In genomic region chr14:21093769-21094681, GRCh38 we compare ENCODE assay signal across 7 cellular contexts. TPM values are rescaled to one million over a fixed set of nuclear protein-coding genes. Genes with fewer than 3 reads are reported as not detected.
DNase-seq lines count a peak whose midpoint lies in the region; ATAC-seq, FAIRE-seq and TF ChIP-seq lines count a peak whose summit lies in the region.
"Had no signal": no experiment of that assay in that cellular context is flagged by ENCODE, and none has a peak within 500 bp of the region (broad histone marks: within the 10 kb centered on the region; RNA-seq: fewer than 3 reads in every experiment).

No MANE protein-coding gene starts in this region.

- CTCF ChIA-PET in activated CD8-positive, alpha-beta memory T cell treated with anti-CD3 and anti-CD28 coated beads, Interleukin-2, amount 10 ng/mL, durations not matched to agents 7 days and 5 days (lab: Charles Lee), result interaction anchor here (1.3 to 11.6 kb wide), 9 partner anchors 11 to 123 kb away, joined by 5 to 339 read pairs (median 13); partner anchors contain the start of genes ARHGEF40 and TMEM253
- CTCF ChIA-PET in H1 (lab: Charles Lee; ENCODE audit: partially characterized antibody), result interaction anchor here (0.8 to 7.8 kb wide), 22 partner anchors 12 to 403 kb away, joined by 3 to 239 read pairs (median 8); partner anchors contain the start of genes ARHGEF40 and TMEM253

- no peak overlapping the region for H4K8ac ChIP-seq in H1 (ENCODE audit: extremely low read depth, insufficient read depth, low read length)

- peak overlapping the region; percentile 63; the same call in 1 of the 2 replicates for H2BK12ac ChIP-seq in H1 (ENCODE audit: low read depth, low read length)

- 0 out of 2 replicates have a peak overlapping the region, but pooled peaks have one; percentile 92 for H2AK5ac ChIP-seq in H1 (ENCODE audit: low read depth, low read length)

- H3K36me3 ChIP-seq in H1 (ENCODE audit: control insufficient read depth in 2 of 4, insufficient read depth in 4 of 4, low read length in 3 of 4) (peaks cover 11 to 35% (median 28%) of the 10 kb centered on the region in 4 experiments), thyroid gland (peaks cover 3 to 15% of the 10 kb centered on the region in 2 donors)

- no peak for ATAC-seq in activated CD8-positive, alpha-beta memory T cell treated with anti-CD3 and anti-CD28 coated beads, Interleukin-2, amount 10 ng/mL, durations not matched to agents 7 days and 5 days
- no peak for ATAC-seq in stimulated activated effector memory CD8-positive, alpha-beta T cell treated with anti-CD3 and anti-CD28 coated beads, Interleukin-12 subunit alpha, Interleukin-12 subunit beta, amount 100 ng/mL, for 72 hours

- WGBS in H1 (ENCODE audit: extremely low coverage in 1 of 2, insufficient coverage in 1 of 2, insufficient read length in 1 of 2, insufficient replicate concordance in 2 of 2, low coverage in 1 of 2, low lambda C conversion rate in 2 of 2, missing lambda C conversion rate in 1 of 2), 2 experiments, result 11% methylated on average over 6 of the region's 7 CpGs; no CpG with 5 or more reads in 1 of the 2 experiments
- 38% methylated on average over 7 of the region's 7 CpGs for WGBS in thyroid gland, 2 donors

- no peak; a peak in 1 of 4 replicates for TF ChIP-seq RAD21 in H1 (IDR thresholded peaks at IDR 0.05 in 1 of 2, conservative IDR thresholded peaks at IDR 0.05 in 1 of 2; ENCODE audit: low read depth in 2 of 2, low read length in 2 of 2)

- H3K27ac ChIP-seq in H1 (ENCODE audit: low read depth, low read length), result peak overlapping the region; percentile 83
- peak overlapping the region; percentile 25 to 44 (median 38) for H3K27ac ChIP-seq in thyroid gland

- peaks cover 12% of the 10 kb centered on the region for H3K4me1 Mint-ChIP-seq in activated CD8-positive, alpha-beta memory T cell treated with anti-CD3 and anti-CD28 coated beads, Interleukin-2, amount 10 ng/mL, durations not matched to agents 7 days and 5 days
- peaks cover 10% of the 10 kb centered on the region for H3K4me1 Mint-ChIP-seq in activated T-helper 2 cell treated with anti-CD3 and anti-CD28 coated beads, Interferon-gamma antibody, Interleukin-2, Interleukin-4, amounts not matched to agents 10 μg/mL and 5 μg/mL and 100 μg/mL, durations not matched to agents 14 hours and 24 hours and 36 hours (ENCODE audit: low read depth)
- peaks cover 23% of the 10 kb centered on the region for H3K4me1 Mint-ChIP-seq in stimulated activated effector memory CD8-positive, alpha-beta T cell treated with anti-CD3 and anti-CD28 coated beads, Interleukin-12 subunit alpha, Interleukin-12 subunit beta, amount 100 ng/mL, for 72 hours

- H3K4me3 Mint-ChIP-seq in activated CD8-positive, alpha-beta memory T cell treated with anti-CD3 and anti-CD28 coated beads, Interleukin-2, amount 10 ng/mL, durations not matched to agents 7 days and 5 days, result no peak overlapping the region
- H3K4me3 Mint-ChIP-seq in activated T-helper 2 cell treated with anti-CD3 and anti-CD28 coated beads, Interferon-gamma antibody, Interleukin-2, Interleukin-4, amounts not matched to agents 10 μg/mL and 5 μg/mL and 100 μg/mL, durations not matched to agents 14 hours and 24 hours and 36 hours (ENCODE audit: low read depth), result no peak overlapping the region
- H3K4me3 Mint-ChIP-seq in stimulated activated effector memory CD8-positive, alpha-beta T cell treated with anti-CD3 and anti-CD28 coated beads, Interleukin-12 subunit alpha, Interleukin-12 subunit beta, amount 100 ng/mL, for 72 hours, result no peak overlapping the region

- H2BK120ac ChIP-seq in H1 (replicated peaks; ENCODE audit: low read depth, low read length), result no peak overlapping the region

- H2BK5ac ChIP-seq in H1 (ENCODE audit: low read depth, low read length), result peak overlapping the region; percentile 83; the same call in 1 of the 2 replicates

- H3K23me2 ChIP-seq in H1 (ENCODE audit: low read depth, low read length), result peaks cover 12% of the 10 kb centered on the region

- H4K20me1 ChIP-seq in H1 (replicated peaks in 1 of 2; ENCODE audit: control insufficient read depth in 1 of 2, insufficient read depth in 2 of 2, low read length in 2 of 2), result peaks cover 8 to 11% of the 10 kb centered on the region in 2 experiments

- H3K14ac ChIP-seq in H1 (ENCODE audit: insufficient read length), result no peak overlapping the region

- peak overlapping the region; percentile 5 for H3K56ac ChIP-seq in H1 (replicated peaks; ENCODE audit: insufficient read length, low read depth, low read length)

- peak overlapping the region; percentile 76 for H3K18ac ChIP-seq in H1 (ENCODE audit: extremely low read depth, low read length)

- H3K36me3 Mint-ChIP-seq in activated CD8-positive, alpha-beta memory T cell treated with anti-CD3 and anti-CD28 coated beads, Interleukin-2, amount 10 ng/mL, durations not matched to agents 7 days and 5 days, result peaks cover 2% of the 10 kb centered on the region
- peaks cover 8% of the 10 kb centered on the region for H3K36me3 Mint-ChIP-seq in activated T-helper 2 cell treated with anti-CD3 and anti-CD28 coated beads, Interferon-gamma antibody, Interleukin-2, Interleukin-4, amounts not matched to agents 10 μg/mL and 5 μg/mL and 100 μg/mL, durations not matched to agents 14 hours and 24 hours and 36 hours (ENCODE audit: low read depth)
- peaks cover 7% of the 10 kb centered on the region for H3K36me3 Mint-ChIP-seq in stimulated activated effector memory CD8-positive, alpha-beta T cell treated with anti-CD3 and anti-CD28 coated beads, Interleukin-12 subunit alpha, Interleukin-12 subunit beta, amount 100 ng/mL, for 72 hours

- H3K27ac Mint-ChIP-seq in activated CD8-positive, alpha-beta memory T cell treated with anti-CD3 and anti-CD28 coated beads, Interleukin-2, amount 10 ng/mL, durations not matched to agents 7 days and 5 days, result no peak overlapping the region
- H3K27ac Mint-ChIP-seq in activated T-helper 2 cell treated with anti-CD3 and anti-CD28 coated beads, Interferon-gamma antibody, Interleukin-2, Interleukin-4, amounts not matched to agents 10 μg/mL and 5 μg/mL and 100 μg/mL, durations not matched to agents 14 hours and 24 hours and 36 hours, result no peak overlapping the region
- H3K27ac Mint-ChIP-seq in stimulated activated effector memory CD8-positive, alpha-beta T cell treated with anti-CD3 and anti-CD28 coated beads, Interleukin-12 subunit alpha, Interleukin-12 subunit beta, amount 100 ng/mL, for 72 hours, result no peak overlapping the region

- peak; percentile 63 for FAIRE-seq in H1 (lab: Jason Lieb, UNC)

- peak overlapping the region; percentile 92; the same call in 1 of the 2 replicates for H2BK15ac ChIP-seq in H1 (ENCODE audit: low read length)

- POLR2A ChIA-PET in H1 (lab: Charles Lee; ENCODE audit: partially characterized antibody), result interaction anchor here (0.7 to 7.8 kb wide), 12 partner anchors 8 to 172 kb away, joined by 3 to 148 read pairs (median 5); partner anchors contain the start of genes ARHGEF40, RNASE8 and TMEM253

- no peaks in the 10 kb centered on the region for H3K9me3 ChIP-seq in H1 (ENCODE audit: insufficient read depth in 2 of 2, low read depth in 1 of 2, low read length in 1 of 2)
- no peaks in the 10 kb centered on the region for H3K9me3 ChIP-seq in thyroid gland

- TF ChIP-seq POLR2A in H1 (IDR thresholded peaks at IDR 0.05; ENCODE audit: control extremely low read depth in 1 of 2, low read depth in 2 of 2, low read length in 2 of 2), result 0 out of 3 replicates have a peak, but pooled peaks of 1 of the 2 experiments have one; percentile 48
- TF ChIP-seq POLR2A in thyroid gland (IDR thresholded peaks at IDR 0.05), result peak in 1 of 2 donors; percentile 19

- H3K4me1 ChIP-seq in H1 (replicated peaks in 1 of 4; ENCODE audit: control insufficient read depth in 3 of 4, insufficient read depth in 4 of 4, low read length in 3 of 4) (peaks cover 16 to 35% (median 24%) of the 10 kb centered on the region in 4 experiments), thyroid gland (peaks cover 41 to 59% of the 10 kb centered on the region in 2 donors)

- H3K27me3 ChIP-seq in H1 (replicated peaks in 1 of 4; ENCODE audit: control insufficient read depth in 3 of 4, extremely low read depth in 1 of 4, insufficient read depth in 3 of 4, low read length in 3 of 4) (no peaks in the 10 kb centered on the region), thyroid gland (no peaks in the 10 kb centered on the region)

- peaks cover 4 to 36% of the 10 kb centered on the region in 2 experiments for H3K79me2 ChIP-seq in H1 (ENCODE audit: control insufficient read depth in 1 of 2, insufficient read depth in 2 of 2, low read length in 2 of 2)

- H3K9me3 Mint-ChIP-seq in activated CD8-positive, alpha-beta memory T cell treated with anti-CD3 and anti-CD28 coated beads, Interleukin-2, amount 10 ng/mL, durations not matched to agents 7 days and 5 days (ENCODE audit: low read depth), result no peaks in the 10 kb centered on the region
- no peaks in the 10 kb centered on the region for H3K9me3 Mint-ChIP-seq in activated T-helper 2 cell treated with anti-CD3 and anti-CD28 coated beads, Interferon-gamma antibody, Interleukin-2, Interleukin-4, amounts not matched to agents 10 μg/mL and 5 μg/mL and 100 μg/mL, durations not matched to agents 14 hours and 24 hours and 36 hours
- no peaks in the 10 kb centered on the region for H3K9me3 Mint-ChIP-seq in stimulated activated effector memory CD8-positive, alpha-beta T cell treated with anti-CD3 and anti-CD28 coated beads, Interleukin-12 subunit alpha, Interleukin-12 subunit beta, amount 100 ng/mL, for 72 hours

- peak overlapping the region; percentile 95 for H2BK20ac ChIP-seq in H1 (ENCODE audit: low read length)

- H3K27me3 Mint-ChIP-seq in activated CD8-positive, alpha-beta memory T cell treated with anti-CD3 and anti-CD28 coated beads, Interleukin-2, amount 10 ng/mL, durations not matched to agents 7 days and 5 days, result peaks cover 11% of the 10 kb centered on the region
- H3K27me3 Mint-ChIP-seq in activated T-helper 2 cell treated with anti-CD3 and anti-CD28 coated beads, Interferon-gamma antibody, Interleukin-2, Interleukin-4, amounts not matched to agents 10 μg/mL and 5 μg/mL and 100 μg/mL, durations not matched to agents 14 hours and 24 hours and 36 hours (ENCODE audit: low read depth), result peaks cover 11% of the 10 kb centered on the region

- peak overlapping the region; percentile 53 for H4K5ac ChIP-seq in H1 (ENCODE audit: insufficient read length, low read depth, low read length)

- no peak overlapping the region for H2AFZ ChIP-seq in H1 (ENCODE audit: low read length)

- peak overlapping the region in 3 of 4 experiments; percentile 47 to 54 (median 50); a peak in 5 of 7 replicates for H3K9ac ChIP-seq in H1 (replicated peaks in 1 of 4; ENCODE audit: extremely low read depth in 1 of 4, low read depth in 3 of 4, low read length in 3 of 4)

- peak; percentile 57 to 64 (median 58) for TF ChIP-seq CTCF in H1 (IDR thresholded peaks at IDR 0.05; ENCODE audit: control extremely low read depth in 1 of 3, insufficient read depth in 1 of 3, low read depth in 1 of 3, low read length in 3 of 3)
- peak in 1 of 6 experiments; percentile 14 for TF ChIP-seq CTCF in thyroid gland (IDR thresholded peaks at IDR 0.05)

- peak overlapping the region; percentile 29 to 64 (median 52) for H3K4me3 ChIP-seq in H1 (ENCODE audit: extremely low read depth in 1 of 4, insufficient read depth in 2 of 4, low read depth in 3 of 4, low read length in 4 of 4)
- no peak overlapping the region for H3K4me3 ChIP-seq in thyroid gland (replicated peaks in 1 of 3)

- H3K4ac ChIP-seq in H1 (replicated peaks; ENCODE audit: insufficient read length, low read depth, low read length), result peak overlapping the region; percentile 23

- intact Hi-C loops in thyroid gland (cut with DNase I), result loop anchor here (2.0 to 5.0 kb wide), 2 partner anchors 25 to 77 kb away; no protein-coding TSS in a partner anchor
- intact Hi-C loops in activated T-helper 2 cell treated with anti-CD3 and anti-CD28 coated beads, Interferon-gamma antibody, Interleukin-2, Interleukin-4, amounts not matched to agents 10 μg/mL and 5 μg/mL and 100 μg/mL, durations not matched to agents 14 hours and 24 hours and 36 hours (cut with micrococcal nuclease), result no loop called here

- H3K4me2 ChIP-seq in H1 (ENCODE audit: insufficient read depth in 1 of 2, low read depth in 2 of 2, low read length in 2 of 2), result peak overlapping the region; percentile 89 to 90

- DNase-seq in activated CD8-positive, alpha-beta memory T cell treated with anti-CD3 and anti-CD28 coated beads for 24 hours, result peak; percentile 45
- DNase-seq in activated CD8-positive, alpha-beta memory T cell treated with anti-CD3 and anti-CD28 coated beads, Interleukin-2, amount 10 ng/mL, durations not matched to agents 7 days and 5 days, result no peak
- DNase-seq in H1 (ENCODE audit: low read depth in 1 of 2, low spot score in 2 of 2) (peak in 1 of 2 experiments; percentile 82), thyroid gland (peak; percentile 65 to 73)
- DNase-seq in activated T-helper 2 cell treated with anti-CD3 and anti-CD28 coated beads, Interferon-gamma antibody, Interleukin-2, Interleukin-4, amounts not matched to agents 10 μg/mL and 5 μg/mL and 100 μg/mL, durations not matched to agents 14 hours and 24 hours and 36 hours (ENCODE audit: low spot score), result no peak
- DNase-seq in stimulated activated effector memory CD8-positive, alpha-beta T cell treated with anti-CD3 and anti-CD28 coated beads, Interleukin-12 subunit alpha, Interleukin-12 subunit beta, amount 100 ng/mL, for 72 hours (ENCODE audit: low spot score in 2 of 2), result no peak
- DNase-seq: effector CD4-positive, alpha-beta T cell had no signal

- H4K91ac ChIP-seq in H1 (replicated peaks; ENCODE audit: insufficient read length, low read length), result peak overlapping the region; percentile 67

- peak in 1 of 2 experiments; percentile 16; a peak in 1 of 3 replicates for TF ChIP-seq EP300 in H1 (IDR thresholded peaks at IDR 0.05; ENCODE audit: borderline replicate concordance in 1 of 2, low read depth in 2 of 2, low read length in 2 of 2)

- H3K79me1 ChIP-seq in H1 (ENCODE audit: low read depth, low read length), result peaks cover 8% of the 10 kb centered on the region

- no peak overlapping the region for H3K23ac ChIP-seq in H1 (ENCODE audit: insufficient read length)

RNA-seq across cellular contexts. Expression of gene ZNF219, which starts 4.4 kb away (rescaled TPM):
- total RNA-seq in activated CD8-positive, alpha-beta memory T cell treated with anti-CD3 and anti-CD28 coated beads, Interleukin-2, amount 10 ng/mL, durations not matched to agents 7 days and 5 days, result 1 to 10 TPM; 5.8 to 5.9 TPM
- total RNA-seq in H1 (2021; fragmentation: NEBNext Ultra II Directional; extraction: Animal tissue kit (Norgen Biotek cat#: 25700)), result 108 and 113 TPM in 2 replicates
- 160 and 310 TPM in 2 replicates for polyA plus RNA-seq in H1 (2011; rRNA removed)
- 158 TPM for polyA plus RNA-seq in H1 (2011; cell fraction: cytosol; rRNA removed)
- 334 TPM for polyA plus RNA-seq in H1 (2011; cell fraction: nucleus; rRNA removed)
- polyA plus RNA-seq in H1 (2012, experiment 1 of 2), result 67.0 to 90.6 TPM (median 84.5 TPM) in 4 replicates
- polyA plus RNA-seq in H1 (2012, experiment 2 of 2), result 82.6 TPM
- polyA plus RNA-seq in H1 (2013, experiment 1 of 2), result 76.2 TPM
- polyA plus RNA-seq in H1 (2013, experiment 2 of 2), result 67.2 TPM
- 26.2 and 43.7 TPM in 2 replicates for polyA minus RNA-seq in H1 (2011; rRNA and poly(A)+ RNA removed)
- polyA minus RNA-seq in H1 (2011; cell fraction: cytosol; rRNA and poly(A)+ RNA removed), result 73.0 TPM
- 124 TPM for polyA minus RNA-seq in H1 (2011; cell fraction: nucleus; rRNA and poly(A)+ RNA removed)
- 10 to 100 TPM; 53.6 to 82.7 (median 67.3) TPM for total RNA-seq in thyroid gland
- 9.4 and 11.0 TPM in 2 replicates for total RNA-seq in activated T-helper 2 cell treated with anti-CD3 and anti-CD28 coated beads, Interferon-gamma antibody, Interleukin-2, Interleukin-4, amounts not matched to agents 10 μg/mL and 5 μg/mL and 100 μg/mL, durations not matched to agents 14 hours and 24 hours and 36 hours

RNA-seq across cellular contexts. Expression of gene TMEM253, which starts 6.8 kb away (rescaled TPM):
- not detected for total RNA-seq in activated CD8-positive, alpha-beta memory T cell treated with anti-CD3 and anti-CD28 coated beads, Interleukin-2, amount 10 ng/mL, durations not matched to agents 7 days and 5 days
- 1.3 and 1.9 TPM in 2 replicates for total RNA-seq in H1 (2021; fragmentation: NEBNext Ultra II Directional; extraction: Animal tissue kit (Norgen Biotek cat#: 25700))
- 1.9 and 2.2 TPM in 2 replicates for polyA plus RNA-seq in H1 (2011; rRNA removed)
- 2.2 TPM for polyA plus RNA-seq in H1 (2011; cell fraction: cytosol; rRNA removed)
- 3.2 TPM for polyA plus RNA-seq in H1 (2011; cell fraction: nucleus; rRNA removed)
- 1.9 to 3.0 TPM (median 2.2 TPM) in 4 replicates for polyA plus RNA-seq in H1 (2012, experiment 1 of 2)
- polyA plus RNA-seq in H1 (2012, experiment 2 of 2), result 1.8 TPM
- polyA plus RNA-seq in H1 (2013, experiment 1 of 2), result 1.6 TPM
- polyA plus RNA-seq in H1 (2013, experiment 2 of 2), result 1.5 TPM
- polyA minus RNA-seq in H1 (2011; rRNA and poly(A)+ RNA removed), result 0.85 and 2.2 TPM in 2 replicates
- polyA minus RNA-seq in H1 (2011; cell fraction: cytosol; rRNA and poly(A)+ RNA removed), result 2.5 TPM
- polyA minus RNA-seq in H1 (2011; cell fraction: nucleus; rRNA and poly(A)+ RNA removed), result 2.1 TPM
- total RNA-seq in thyroid gland, result 1 to 10 TPM in 2 of 4 donors, under 1 TPM in 1, not detected in 1; 0.81 to 3.1 (median 2.8) TPM
- not detected in 2 replicates for total RNA-seq in activated T-helper 2 cell treated with anti-CD3 and anti-CD28 coated beads, Interferon-gamma antibody, Interleukin-2, Interleukin-4, amounts not matched to agents 10 μg/mL and 5 μg/mL and 100 μg/mL, durations not matched to agents 14 hours and 24 hours and 36 hours

RNA-seq across cellular contexts. Expression of gene ARHGEF40, which starts 23.9 kb away (rescaled TPM):
- total RNA-seq in activated CD8-positive, alpha-beta memory T cell treated with anti-CD3 and anti-CD28 coated beads, Interleukin-2, amount 10 ng/mL, durations not matched to agents 7 days and 5 days, result under 1 TPM in 1 of 2 experiments, not detected in 1; 0.09 TPM
- total RNA-seq in H1 (2021; fragmentation: NEBNext Ultra II Directional; extraction: Animal tissue kit (Norgen Biotek cat#: 25700)), result 49.5 and 53.1 TPM in 2 replicates
- 99.6 and 101 TPM in 2 replicates for polyA plus RNA-seq in H1 (2011; rRNA removed)
- 59.7 TPM for polyA plus RNA-seq in H1 (2011; cell fraction: cytosol; rRNA removed)
- 228 TPM for polyA plus RNA-seq in H1 (2011; cell fraction: nucleus; rRNA removed)
- 38.9 to 57.5 TPM (median 53.8 TPM) in 4 replicates for polyA plus RNA-seq in H1 (2012, experiment 1 of 2)
- polyA plus RNA-seq in H1 (2012, experiment 2 of 2), result 42.3 TPM
- polyA plus RNA-seq in H1 (2013, experiment 1 of 2), result 27.6 TPM
- polyA plus RNA-seq in H1 (2013, experiment 2 of 2), result 24.6 TPM
- 61.6 and 73.8 TPM in 2 replicates for polyA minus RNA-seq in H1 (2011; rRNA and poly(A)+ RNA removed)
- 34.4 TPM for polyA minus RNA-seq in H1 (2011; cell fraction: cytosol; rRNA and poly(A)+ RNA removed)
- polyA minus RNA-seq in H1 (2011; cell fraction: nucleus; rRNA and poly(A)+ RNA removed), result 54.1 TPM
- total RNA-seq in thyroid gland, result 10 to 100 TPM; 28.1 to 44.8 (median 43.4) TPM
- total RNA-seq in activated T-helper 2 cell treated with anti-CD3 and anti-CD28 coated beads, Interferon-gamma antibody, Interleukin-2, Interleukin-4, amounts not matched to agents 10 μg/mL and 5 μg/mL and 100 μg/mL, durations not matched to agents 14 hours and 24 hours and 36 hours, result 0.05 and 0.16 TPM in 2 replicates

RNA-seq across cellular contexts. Expression of gene RNASE8, which starts 36.4 kb away (rescaled TPM):
- total RNA-seq in activated CD8-positive, alpha-beta memory T cell treated with anti-CD3 and anti-CD28 coated beads, Interleukin-2, amount 10 ng/mL, durations not matched to agents 7 days and 5 days, result not detected
- not detected in 2 replicates for total RNA-seq in H1 (2021; fragmentation: NEBNext Ultra II Directional; extraction: Animal tissue kit (Norgen Biotek cat#: 25700))
- not detected in 2 replicates for polyA plus RNA-seq in H1 (2011; rRNA removed)
- not detected for polyA plus RNA-seq in H1 (2011; cell fraction: cytosol; rRNA removed)
- polyA plus RNA-seq in H1 (2011; cell fraction: nucleus; rRNA removed), result not detected
- not detected in 4 replicates for polyA plus RNA-seq in H1 (2012, experiment 1 of 2)
- not detected for polyA plus RNA-seq in H1 (2012, experiment 2 of 2)
- not detected for polyA plus RNA-seq in H1 (2013, experiment 1 of 2)
- not detected for polyA plus RNA-seq in H1 (2013, experiment 2 of 2)
- not detected in 2 replicates for polyA minus RNA-seq in H1 (2011; rRNA and poly(A)+ RNA removed)
- polyA minus RNA-seq in H1 (2011; cell fraction: cytosol; rRNA and poly(A)+ RNA removed), result not detected
- not detected for polyA minus RNA-seq in H1 (2011; cell fraction: nucleus; rRNA and poly(A)+ RNA removed)
- total RNA-seq in thyroid gland, result not detected
- not detected in 2 replicates for total RNA-seq in activated T-helper 2 cell treated with anti-CD3 and anti-CD28 coated beads, Interferon-gamma antibody, Interleukin-2, Interleukin-4, amounts not matched to agents 10 μg/mL and 5 μg/mL and 100 μg/mL, durations not matched to agents 14 hours and 24 hours and 36 hours

RNA-seq across cellular contexts. Expression of gene RNASE7, which starts 51.9 kb away (rescaled TPM):
- total RNA-seq in activated CD8-positive, alpha-beta memory T cell treated with anti-CD3 and anti-CD28 coated beads, Interleukin-2, amount 10 ng/mL, durations not matched to agents 7 days and 5 days, result not detected
- total RNA-seq in H1 (2021; fragmentation: NEBNext Ultra II Directional; extraction: Animal tissue kit (Norgen Biotek cat#: 25700)), result not detected in 2 replicates
- polyA plus RNA-seq in H1 (2011; rRNA removed), result not detected in 2 replicates
- not detected for polyA plus RNA-seq in H1 (2011; cell fraction: cytosol; rRNA removed)
- polyA plus RNA-seq in H1 (2011; cell fraction: nucleus; rRNA removed), result 0.13 TPM
- not detected in 4 replicates for polyA plus RNA-seq in H1 (2012, experiment 1 of 2)
- not detected for polyA plus RNA-seq in H1 (2012, experiment 2 of 2)
- polyA plus RNA-seq in H1 (2013, experiment 1 of 2), result 0.04 TPM
- polyA plus RNA-seq in H1 (2013, experiment 2 of 2), result not detected
- polyA minus RNA-seq in H1 (2011; rRNA and poly(A)+ RNA removed), result not detected in 2 replicates
- polyA minus RNA-seq in H1 (2011; cell fraction: cytosol; rRNA and poly(A)+ RNA removed), result not detected
- polyA minus RNA-seq in H1 (2011; cell fraction: nucleus; rRNA and poly(A)+ RNA removed), result not detected
- not detected for total RNA-seq in thyroid gland
- total RNA-seq in activated T-helper 2 cell treated with anti-CD3 and anti-CD28 coated beads, Interferon-gamma antibody, Interleukin-2, Interleukin-4, amounts not matched to agents 10 μg/mL and 5 μg/mL and 100 μg/mL, durations not matched to agents 14 hours and 24 hours and 36 hours, result not detected in 2 replicates

Comparison
In these comparisons a context has a peak if more than half of its experiments do, and no peak if none do; other contexts are left out.
1. DNase-seq: peak in activated CD8-positive, alpha-beta memory T cell treated with anti-CD3 and anti-CD28 coated beads for 24 hours (single experiment) and thyroid gland (2 of 2); none in activated CD8-positive, alpha-beta memory T cell treated with anti-CD3 and anti-CD28 coated beads, Interleukin-2, amount 10 ng/mL, durations not matched to agents 7 days and 5 days (single experiment), activated T-helper 2 cell treated with anti-CD3 and anti-CD28 coated beads, Interferon-gamma antibody, Interleukin-2, Interleukin-4, amounts not matched to agents 10 μg/mL and 5 μg/mL and 100 μg/mL, durations not matched to agents 14 hours and 24 hours and 36 hours (single experiment) and stimulated activated effector memory CD8-positive, alpha-beta T cell treated with anti-CD3 and anti-CD28 coated beads, Interleukin-12 subunit alpha, Interleukin-12 subunit beta, amount 100 ng/mL, for 72 hours (0 of 2).
2. H3K4me3 ChIP-seq: peak in H1 (4 of 4); none in thyroid gland (0 of 3).
3. RNA of gene ARHGEF40, which starts 23.9 kb away (total RNA-seq): 49.5 to 53.1 TPM in H1 and 28.1 to 44.8 TPM in thyroid gland; 0.09 TPM in activated CD8-positive, alpha-beta memory T cell treated with anti-CD3 and anti-CD28 coated beads, Interleukin-2, amount 10 ng/mL, durations not matched to agents 7 days and 5 days and 0.05 to 0.16 TPM in activated T-helper 2 cell treated with anti-CD3 and anti-CD28 coated beads, Interferon-gamma antibody, Interleukin-2, Interleukin-4, amounts not matched to agents 10 μg/mL and 5 μg/mL and 100 μg/mL, durations not matched to agents 14 hours and 24 hours and 36 hours; every median in the first group is over 10 times any median in the second.